ENCODE assay signal across 10 cellular contexts in genomic region chr15:40926659-40927496, GRCh38. TPM values are rescaled to one million over a fixed set of nuclear protein-coding genes. Genes with fewer than 3 reads are reported as not detected.
DNase-seq lines count a peak whose midpoint lies in the region; ATAC-seq and TF ChIP-seq lines count a peak whose summit lies in the region.
"Had no signal": no experiment of that assay in that cellular context is flagged by ENCODE, and none has a peak within 500 bp of the region (broad histone marks: within the 10 kb centered on the region; RNA-seq: fewer than 3 reads in every experiment).

No MANE protein-coding gene starts in this region.

- H3K27me3 Mint-ChIP-seq in activated naive CD8-positive, alpha-beta T cell = peaks cover 24% of the 10 kb centered on the region
- H3K27me3 Mint-ChIP-seq in type B pancreatic cell = peaks cover 91% of the 10 kb centered on the region
- peaks cover 80 to 93% (median 80%) of the 10 kb centered on the region in 3 donors for H3K27me3 Mint-ChIP-seq in CD14-positive monocyte (ENCODE audit: low read depth in 3 of 3)

- DNase-seq in heart right ventricle = no peak
- DNase-seq in cardiac septum (ENCODE audit: low spot score) = no peak
- DNase-seq in type B pancreatic cell (ENCODE audit: extremely low spot score, unreplicated experiment) = peak; percentile 66
- no peak for DNase-seq in SW 1271 (lab: John Stamatoyannopoulos, UW)
- no peak for DNase-seq in stimulated activated CD4-positive, alpha-beta T cell treated with anti-CD3 and anti-CD28 coated beads, Interleukin-12 subunit alpha, Interleukin-12 subunit beta, amount 100 ng/mL, for 4 hours
- DNase-seq in CD14-positive monocyte (ENCODE audit: low spot score) = no peak
- DNase-seq: brain microvascular endothelial cell had no signal

- H3K4me1 Mint-ChIP-seq in activated naive CD8-positive, alpha-beta T cell (ENCODE audit: low read depth) = peaks cover 37% of the 10 kb centered on the region
- peaks cover 22% of the 10 kb centered on the region for H3K4me1 Mint-ChIP-seq in type B pancreatic cell (ENCODE audit: unreplicated experiment)
- H3K4me1 Mint-ChIP-seq in CD14-positive monocyte = peaks cover 45% of the 10 kb centered on the region

- H3K27me3 ChIP-seq in heart right ventricle (peaks cover 5 to 79% (median 33%) of the 10 kb centered on the region in 7 donors), iPS-20b (ENCODE audit: insufficient read depth, low read length) (peaks cover 100% of the 10 kb centered on the region)

- H3K4me3 ChIP-seq in heart right ventricle = peak overlapping the region in 7 of 10 donors; percentile 27 to 96 (median 77)
- H3K4me3 ChIP-seq in iPS-20b (ENCODE audit: low read length) = peak overlapping the region; percentile 53; the same call in 1 of the 2 replicates

- H3K9ac ChIP-seq in iPS-20b (ENCODE audit: low read depth, low read length) = no peak overlapping the region

- intact Hi-C loops in heart right ventricle (cut with DNase I) = no loop called here
- intact Hi-C loops in cardiac septum (cut with DNase I) = no loop called here
- intact Hi-C loops in CD14-positive monocyte (cut with micrococcal nuclease) = no loop called here

- H3K4me1 ChIP-seq in heart right ventricle (peaks cover 15 to 69% (median 57%) of the 10 kb centered on the region in 9 donors), iPS-20b (ENCODE audit: insufficient read depth, low read length) (peaks cover 5% of the 10 kb centered on the region; the same call in 1 of the 2 replicates)

- H3K4me3 Mint-ChIP-seq in activated naive CD8-positive, alpha-beta T cell = peak overlapping the region; percentile 77
- peak overlapping the region; percentile 75 for H3K4me3 Mint-ChIP-seq in type B pancreatic cell
- H3K4me3 Mint-ChIP-seq in CD14-positive monocyte = peak overlapping the region in 1 of 2 donors; percentile 87

- no peak overlapping the region for H3K27ac Mint-ChIP-seq in activated naive CD8-positive, alpha-beta T cell
- peak overlapping the region; percentile 24 for H3K27ac Mint-ChIP-seq in type B pancreatic cell
- peak overlapping the region in 1 of 7 donors; percentile 53 for H3K27ac Mint-ChIP-seq in CD14-positive monocyte

- H3K9me3 Mint-ChIP-seq in activated naive CD8-positive, alpha-beta T cell (ENCODE audit: low read depth) = no peaks in the 10 kb centered on the region
- no peaks in the 10 kb centered on the region for H3K9me3 Mint-ChIP-seq in type B pancreatic cell
- peaks cover 0 to 40% (median 15%) of the 10 kb centered on the region in 7 donors for H3K9me3 Mint-ChIP-seq in CD14-positive monocyte

- no peaks in the 10 kb centered on the region for H3K9me3 ChIP-seq in heart right ventricle
- no peaks in the 10 kb centered on the region; the same call in 1 of the 2 replicates for H3K9me3 ChIP-seq in iPS-20b (ENCODE audit: insufficient read depth, low read depth, low read length)

- H3K36me3 ChIP-seq in heart right ventricle (peaks cover 0 to 11% (median 0%) of the 10 kb centered on the region in 9 donors), iPS-20b (ENCODE audit: insufficient read depth, low read depth, low read length) (no peaks in the 10 kb centered on the region)
- H3K36me3 ChIP-seq: brain microvascular endothelial cell had no signal

- no peaks in the 10 kb centered on the region for H3K36me3 Mint-ChIP-seq in activated naive CD8-positive, alpha-beta T cell
- H3K36me3 Mint-ChIP-seq in type B pancreatic cell (no peaks in the 10 kb centered on the region), CD14-positive monocyte (peaks cover 11 to 15% of the 10 kb centered on the region in 2 donors)

- H3K27ac ChIP-seq in heart right ventricle = peak overlapping the region in 3 of 10 donors; percentile 39 to 88 (median 80)
- H3K27ac ChIP-seq in iPS-20b (ENCODE audit: low read length) = no peak overlapping the region
- H3K27ac ChIP-seq: brain microvascular endothelial cell had no signal

- TF ChIP-seq CTCF in heart right ventricle (IDR thresholded peaks at IDR 0.05) (no peak), type B pancreatic cell (conservative IDR thresholded peaks at IDR 0.05) (no peak), CD14-positive monocyte (IDR thresholded peaks at IDR 0.05) (no peak)

- WGBS in heart right ventricle, 2 donors = 36 to 48% methylated on average over 33 of the region's 33 CpGs

- no peak for ATAC-seq in heart right ventricle

RNA-seq across cellular contexts. Expression of gene DLL4, which starts 2.3 kb away (rescaled TPM):
- total RNA-seq in heart right ventricle (10 to 100 TPM in 8 of 10 donors, 1 to 10 TPM in 2; 6.5 to 24.8 (median 16.6) TPM), cardiac septum (11.5 TPM), type B pancreatic cell (ENCODE audit: low replicate concordance) (2.9 and 5.9 TPM in 2 replicates)
- polyA plus RNA-seq in heart right ventricle (10 to 100 TPM in 1 of 2 donors, 1 to 10 TPM in 1; 8.7 to 10.2 TPM), CD14-positive monocyte (not detected)

RNA-seq across cellular contexts. Expression of gene CHAC1, which starts 26.4 kb away (rescaled TPM):
- 1 to 10 TPM in 7 of 10 donors, under 1 TPM in 3; 0.31 to 4.8 (median 1.7) TPM for total RNA-seq in heart right ventricle
- 1 to 10 TPM; 1.7 to 7.6 TPM for polyA plus RNA-seq in heart right ventricle
- total RNA-seq in cardiac septum = 1.6 TPM
- total RNA-seq in type B pancreatic cell (ENCODE audit: low replicate concordance) = 7.8 and 12.9 TPM in 2 replicates
- not detected for polyA plus RNA-seq in CD14-positive monocyte

RNA-seq across cellular contexts. Expression of gene VPS18, which starts 32.6 kb away (rescaled TPM):
- total RNA-seq in heart right ventricle (10 to 100 TPM; 16.0 to 25.0 (median 21.5) TPM), cardiac septum (16.0 TPM), type B pancreatic cell (ENCODE audit: low replicate concordance) (25.6 and 37.2 TPM in 2 replicates)
- polyA plus RNA-seq in heart right ventricle (10 to 100 TPM; 10.5 to 12.2 TPM), CD14-positive monocyte (10 to 100 TPM; 21.8 to 22.8 TPM)

RNA-seq across cellular contexts. Expression of gene RHOV, which starts 52.8 kb away (rescaled TPM):
- not detected for total RNA-seq in heart right ventricle
- under 1 TPM in 1 of 2 donors, not detected in 1; 0.03 TPM for polyA plus RNA-seq in heart right ventricle
- total RNA-seq in cardiac septum = 0.13 TPM
- total RNA-seq in type B pancreatic cell (ENCODE audit: low replicate concordance) = 19.3 and 43.3 TPM in 2 replicates
- not detected for polyA plus RNA-seq in CD14-positive monocyte
- total RNA-seq: lung microvascular endothelial cell had no signal
